ENCODE assay signal across 8 cellular contexts in the genomic region with DNA sequence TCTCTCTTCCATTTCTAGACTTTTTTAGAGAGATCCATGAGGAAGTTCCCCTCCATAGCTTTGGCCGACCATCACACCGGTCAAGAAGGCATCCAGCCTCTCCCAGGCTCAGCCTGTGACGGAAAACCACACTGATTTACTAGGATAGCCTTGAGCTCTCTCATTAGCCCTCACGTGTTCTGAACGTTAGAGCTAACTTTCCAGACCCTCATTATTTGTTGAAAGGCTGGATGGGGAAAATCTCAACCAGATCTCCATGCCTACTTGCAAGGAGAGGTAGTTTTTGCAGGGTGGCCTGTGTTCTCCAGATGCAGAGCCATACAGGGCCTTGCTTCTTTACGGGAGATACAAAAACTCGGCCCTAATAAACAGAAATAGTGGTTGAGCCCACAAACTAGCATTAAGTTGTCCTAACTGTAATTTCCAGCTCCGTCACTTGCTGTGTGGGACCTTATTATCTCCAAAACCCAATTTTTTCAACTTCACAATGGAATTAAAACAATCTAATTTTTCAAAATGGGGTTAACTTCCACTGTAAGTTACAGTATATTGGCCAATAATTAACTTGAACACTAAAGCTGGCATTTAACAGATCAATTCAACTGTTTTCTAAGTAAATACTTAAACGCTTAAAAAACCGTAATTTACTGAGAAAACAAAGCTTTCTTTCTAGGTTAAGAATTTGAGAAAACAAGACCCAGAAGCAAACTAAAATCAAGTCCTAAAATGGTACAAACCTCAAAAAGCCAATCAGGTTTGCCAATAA.
DNase-seq lines count a peak whose midpoint lies in the region; ATAC-seq, FAIRE-seq and TF ChIP-seq lines count a peak whose summit lies in the region.

No MANE protein-coding gene starts in this region.

- no peak overlapping the region for H3K9ac ChIP-seq in H1 (replicated peaks in 1 of 4; ENCODE audit: extremely low read depth in 1 of 4, low read depth in 3 of 4, low read length in 3 of 4)

- H2BK120ac ChIP-seq in H1 (replicated peaks; ENCODE audit: low read depth, low read length): peak overlapping the region; percentile 57

- H4K91ac ChIP-seq in H1 (replicated peaks; ENCODE audit: insufficient read length, low read length): no peak overlapping the region

- ATAC-seq in GM19025 (IDR thresholded peaks at IDR 0.05; ENCODE audit: low read depth, unreplicated experiment) (peak; percentile 0), gastrocnemius medialis (no peak)
- ATAC-seq in activated CD4-positive, CD25-positive, alpha-beta regulatory T cell treated with anti-CD3 and anti-CD28 coated beads, Interleukin-2, amount 50 U/mL, for 24 hours: no peak

- intact Hi-C loops in gastrocnemius medialis (cut with DNase I; ENCODE audit: low total_unique reads) (loop anchor here (1.0 kb wide), 3 partner anchors 65 to 238 kb away; partner anchors contain the start of genes FKBP3 and KLHL28), head of caudate nucleus (cut with DNase I) (loop anchor here (5.0 to 10.0 kb wide), 2 partner anchors 66 to 238 kb away; partner anchors contain the start of genes FANCM, FKBP3, KLHL28 and TOGARAM1)

- TF ChIP-seq RAD21 in H1 (IDR thresholded peaks at IDR 0.05 in 1 of 2, conservative IDR thresholded peaks at IDR 0.05 in 1 of 2; ENCODE audit: low read depth in 2 of 2, low read length in 2 of 2): no peak

- no peak for TF ChIP-seq EP300 in H1 (IDR thresholded peaks at IDR 0.05; ENCODE audit: borderline replicate concordance in 1 of 2, low read depth in 2 of 2, low read length in 2 of 2)

- H4K8ac ChIP-seq in H1 (ENCODE audit: extremely low read depth, insufficient read depth, low read length): no peak overlapping the region; the same call in 1 of the 2 replicates

- H2BK15ac ChIP-seq in H1 (ENCODE audit: low read length): no peak overlapping the region

- no peaks in the 10 kb centered on the region for H3K4me1 ChIP-seq in H1 (replicated peaks in 1 of 4; ENCODE audit: control insufficient read depth in 3 of 4, insufficient read depth in 4 of 4, low read length in 3 of 4)
- peaks cover 17% of the 10 kb centered on the region in 2 donors for H3K4me1 ChIP-seq in gastrocnemius medialis

- DNase-seq in Jurkat, Clone E6-1 (ENCODE audit: low read depth, low spot score): no peak
- DNase-seq in H1 (ENCODE audit: low read depth in 1 of 2, low spot score in 2 of 2): no peak
- DNase-seq in gastrocnemius medialis: no peak
- DNase-seq in hippocampal formation (lab: John Stamatoyannopoulos, UW): no peak
- DNase-seq in activated naive CD4-positive, alpha-beta T cell treated with anti-CD3 and anti-CD28 coated beads, Interleukin-2, amount 50 U/mL, for 16 hours: no peak
- DNase-seq in head of caudate nucleus: no peak

- H3K36me3 ChIP-seq in H1 (ENCODE audit: control insufficient read depth in 2 of 4, insufficient read depth in 4 of 4, low read length in 3 of 4) (no peaks in the 10 kb centered on the region), gastrocnemius medialis (no peaks in the 10 kb centered on the region)

- no peaks in the 10 kb centered on the region; a peak in 1 of 4 replicates for H3K9me3 ChIP-seq in H1 (ENCODE audit: insufficient read depth in 2 of 2, low read depth in 1 of 2, low read length in 1 of 2)
- H3K9me3 ChIP-seq in gastrocnemius medialis: no peaks in the 10 kb centered on the region

- H3K23me2 ChIP-seq in H1 (ENCODE audit: low read depth, low read length): no peaks in the 10 kb centered on the region

- no peak overlapping the region for H2BK20ac ChIP-seq in H1 (ENCODE audit: low read length)

- H2AFZ ChIP-seq in H1 (ENCODE audit: low read length): no peak overlapping the region

- no peaks in the 10 kb centered on the region for H3K79me2 ChIP-seq in H1 (ENCODE audit: control insufficient read depth in 1 of 2, insufficient read depth in 2 of 2, low read length in 2 of 2)

- H2AK5ac ChIP-seq in H1 (ENCODE audit: low read depth, low read length): peak overlapping the region; percentile 75; the same call in 1 of the 2 replicates

- no peaks in the 10 kb centered on the region for H3K79me1 ChIP-seq in H1 (ENCODE audit: low read depth, low read length)

- no peak for TF ChIP-seq POLR2A in H1 (IDR thresholded peaks at IDR 0.05; ENCODE audit: control extremely low read depth in 1 of 2, low read depth in 2 of 2, low read length in 2 of 2)
- no peak for TF ChIP-seq POLR2A in gastrocnemius medialis (IDR thresholded peaks at IDR 0.05)

- 85% methylated on average over 10 of the region's 10 CpGs; no CpG with 5 or more reads in 1 of the 2 experiments for WGBS in H1 (ENCODE audit: extremely low coverage in 1 of 2, insufficient coverage in 1 of 2, insufficient read length in 1 of 2, insufficient replicate concordance in 2 of 2, low coverage in 1 of 2, low lambda C conversion rate in 2 of 2, missing lambda C conversion rate in 1 of 2), 2 experiments

- no peak overlapping the region for H3K23ac ChIP-seq in H1 (ENCODE audit: insufficient read length)

- no peak for TF ChIP-seq CTCF in H1 (IDR thresholded peaks at IDR 0.05; ENCODE audit: control extremely low read depth in 1 of 3, insufficient read depth in 1 of 3, low read depth in 1 of 3, low read length in 3 of 3)
- TF ChIP-seq CTCF in gastrocnemius medialis (IDR thresholded peaks at IDR 0.05 in 4 of 5, conservative IDR thresholded peaks at IDR 0.05 in 1 of 5): no peak

- H3K14ac ChIP-seq in H1 (ENCODE audit: insufficient read length): no peak overlapping the region

- peak overlapping the region; percentile 63 for H3K4me3 ChIP-seq in Jurkat, Clone E6-1 (ENCODE audit: low read length)
- H3K4me3 ChIP-seq in H1 (ENCODE audit: extremely low read depth in 1 of 4, insufficient read depth in 2 of 4, low read depth in 3 of 4, low read length in 4 of 4): peak overlapping the region in 1 of 4 experiments; percentile 83; a peak in 2 of 8 replicates
- H3K4me3 ChIP-seq in gastrocnemius medialis: peak overlapping the region in 3 of 4 donors; percentile 30 to 86 (median 67)

- no peaks in the 10 kb centered on the region for H4K20me1 ChIP-seq in H1 (replicated peaks in 1 of 2; ENCODE audit: control insufficient read depth in 1 of 2, insufficient read depth in 2 of 2, low read length in 2 of 2)

- no peak overlapping the region for H3K56ac ChIP-seq in H1 (replicated peaks; ENCODE audit: insufficient read length, low read depth, low read length)

- in situ Hi-C loops in gastrocnemius medialis (cut with MboI; ENCODE audit: low sequenced_read_pairs in 4 of 4): loop anchor here in 3 of 4 donors (5.0 to 10.0 kb wide), 2 partner anchors 66 to 68 kb away; partner anchors contain the start of genes KLHL28 (in 3 of the 3) and TOGARAM1 (in 3 of the 3)

- 0 out of 2 replicates have a peak overlapping the region, but pooled peaks have one; percentile 84 for H2BK12ac ChIP-seq in H1 (ENCODE audit: low read depth, low read length)

- H3K4ac ChIP-seq in H1 (replicated peaks; ENCODE audit: insufficient read length, low read depth, low read length): no peak overlapping the region

- no peak for FAIRE-seq in H1 (lab: Jason Lieb, UNC)

- no peak overlapping the region for H3K18ac ChIP-seq in H1 (ENCODE audit: extremely low read depth, low read length)

- POLR2A ChIA-PET in H1 (lab: Charles Lee; ENCODE audit: partially characterized antibody): interaction anchor here (0.8 to 1.2 kb wide), 2 partner anchors 170 to 356 kb away, joined by 3 to 4 read pairs; no protein-coding TSS in a partner anchor

- H3K27ac ChIP-seq in H1 (ENCODE audit: low read depth, low read length) (no peak overlapping the region), gastrocnemius medialis (peak overlapping the region; percentile 83 to 99 (median 92))

- peak overlapping the region in 1 of 2 experiments; percentile 57; a peak in 1 of 4 replicates for H3K4me2 ChIP-seq in H1 (ENCODE audit: insufficient read depth in 1 of 2, low read depth in 2 of 2, low read length in 2 of 2)

- no peak overlapping the region for H2BK5ac ChIP-seq in H1 (ENCODE audit: low read depth, low read length)

- no peaks in the 10 kb centered on the region for H3K27me3 ChIP-seq in H1 (replicated peaks in 1 of 4; ENCODE audit: control insufficient read depth in 3 of 4, extremely low read depth in 1 of 4, insufficient read depth in 3 of 4, low read length in 3 of 4)
- H3K27me3 ChIP-seq in gastrocnemius medialis: no peaks in the 10 kb centered on the region

- CTCF ChIA-PET in H1 (lab: Charles Lee; ENCODE audit: partially characterized antibody): interaction anchor here (1.1 to 1.6 kb wide), 3 partner anchors 17 to 357 kb away, joined by 3 to 5 read pairs (median 3); partner anchors contain the start of gene MIS18BP1

- H4K5ac ChIP-seq in H1 (ENCODE audit: insufficient read length, low read depth, low read length): peak overlapping the region; percentile 76

TF ChIP-seq in H1, 55 proteins besides CTCF, POLR2A, EP300 and RAD21 (continues in another document):
- TF ChIP-seq NANOG (IDR thresholded peaks at IDR 0.05; ENCODE audit: insufficient read depth, low read depth, low read length, poor library complexity, severe bottlenecking): no peak
- no peak for TF ChIP-seq ASH2L (IDR thresholded peaks at IDR 0.05; ENCODE audit: low read length)
- TF ChIP-seq SP2 (IDR thresholded peaks at IDR 0.05; ENCODE audit: low read length): no peak
- TF ChIP-seq SIN3A (conservative IDR thresholded peaks at IDR 0.05 in 1 of 2, IDR thresholded peaks at IDR 0.05 in 1 of 2; ENCODE audit: low read depth in 1 of 2, low read length in 2 of 2): no peak
- TF ChIP-seq, protein P1, sequence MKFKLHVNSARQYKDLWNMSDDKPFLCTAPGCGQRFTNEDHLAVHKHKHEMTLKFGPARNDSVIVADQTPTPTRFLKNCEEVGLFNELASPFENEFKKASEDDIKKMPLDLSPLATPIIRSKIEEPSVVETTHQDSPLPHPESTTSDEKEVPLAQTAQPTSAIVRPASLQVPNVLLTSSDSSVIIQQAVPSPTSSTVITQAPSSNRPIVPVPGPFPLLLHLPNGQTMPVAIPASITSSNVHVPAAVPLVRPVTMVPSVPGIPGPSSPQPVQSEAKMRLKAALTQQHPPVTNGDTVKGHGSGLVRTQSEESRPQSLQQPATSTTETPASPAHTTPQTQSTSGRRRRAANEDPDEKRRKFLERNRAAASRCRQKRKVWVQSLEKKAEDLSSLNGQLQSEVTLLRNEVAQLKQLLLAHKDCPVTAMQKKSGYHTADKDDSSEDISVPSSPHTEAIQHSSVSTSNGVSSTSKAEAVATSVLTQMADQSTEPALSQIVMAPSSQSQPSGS (IDR thresholded peaks at IDR 0.05; ENCODE audit: low read length): no peak
- no peak for TF ChIP-seq PHF8 (conservative IDR thresholded peaks at IDR 0.05; ENCODE audit: low read depth, low read length)
- TF ChIP-seq JUND (IDR thresholded peaks at IDR 0.05; ENCODE audit: low read length): no peak
- TF ChIP-seq CHD2 (IDR thresholded peaks at IDR 0.05; ENCODE audit: low read length): no peak
- no peak for TF ChIP-seq SIX5 (IDR thresholded peaks at IDR 0.05; ENCODE audit: low read depth, low read length)
- TF ChIP-seq RXRA (IDR thresholded peaks at IDR 0.05; ENCODE audit: insufficient read depth, low read depth, low read length): no peak
- TF ChIP-seq TAF1 (IDR thresholded peaks at IDR 0.05; ENCODE audit: low read depth, low read length): no peak
- TF ChIP-seq EZH2 (IDR thresholded peaks at IDR 0.05; ENCODE audit: low read depth, low read length, severe bottlenecking): no peak
- no peak for TF ChIP-seq EGR1 (IDR thresholded peaks at IDR 0.05; ENCODE audit: borderline replicate concordance, low read depth, low read length)
